20 cellular contexts compared by ENCODE assay signal in the genomic region with DNA sequence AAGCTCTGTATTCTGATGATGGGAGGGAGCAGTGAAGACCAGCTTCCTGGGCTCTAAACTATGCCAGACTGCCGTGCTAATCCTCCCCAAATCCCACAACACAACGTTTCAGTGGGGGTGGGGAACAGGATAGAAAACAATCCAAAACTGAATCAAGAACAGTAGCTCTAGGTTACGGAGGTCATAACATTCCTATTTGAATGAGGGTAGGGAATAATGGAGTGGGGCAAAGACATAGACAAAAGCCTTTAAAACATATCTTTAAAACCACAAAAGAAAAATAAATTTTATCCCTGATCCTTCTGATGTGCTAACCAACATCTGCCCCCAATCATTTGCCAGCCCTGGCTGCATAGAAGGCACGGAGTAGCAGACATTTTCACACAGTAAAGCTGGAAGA. TPM values are rescaled to one million over a fixed set of nuclear protein-coding genes. Genes with fewer than 3 reads are reported as not detected.
DNase-seq lines count a peak whose midpoint lies in the region; ATAC-seq and TF ChIP-seq lines count a peak whose summit lies in the region.
"Had no signal": no experiment of that assay in that cellular context is flagged by ENCODE, and none has a peak within 500 bp of the region (broad histone marks: within the 10 kb centered on the region; RNA-seq: fewer than 3 reads in every experiment).

No MANE protein-coding gene starts in this region.

- no peaks in the 10 kb centered on the region for H3K36me3 ChIP-seq in osteoblast (ENCODE audit: insufficient read depth, low read length)
- H3K36me3 ChIP-seq: breast epithelium, esophagus muscularis mucosa, tibial nerve had no signal

- ATAC-seq in natural killer cell treated with Interleukin-12 subunit alpha and Interleukin-12 subunit beta and Interleukin-15 and Interleukin-18, amount 100 ng/mL, for 72 hours: no peak
- ATAC-seq: activated T-cell treated with anti-CD3 and anti-CD28 coated beads, Interleukin-2, amount 50 U/mL, for 72 hours; psoas muscle; SK-N-SH treated with all-trans-retinoic acid at 6 μM for 48 hours had no signal

- no peaks in the 10 kb centered on the region for H3K9me3 Mint-ChIP-seq in activated CD4-positive, alpha-beta T cell treated with anti-CD3 and anti-CD28 coated beads, Interleukin-2, amount 10 ng/mL, durations not matched to agents 24 days and 14 days
- H3K9me3 Mint-ChIP-seq in natural killer cell treated with Interleukin-12 subunit alpha and Interleukin-12 subunit beta and Interleukin-15 and Interleukin-18, amount 100 ng/mL, for 72 hours: no peaks in the 10 kb centered on the region
- H3K9me3 Mint-ChIP-seq: activated T-cell treated with anti-CD3 and anti-CD28 coated beads, Interleukin-2, amount 50 U/mL, for 72 hours had no signal

- H3K4me1 ChIP-seq in osteoblast (ENCODE audit: insufficient read depth, low read length): no peaks in the 10 kb centered on the region
- H3K4me1 ChIP-seq: breast epithelium, esophagus muscularis mucosa, psoas muscle, tibial nerve had no signal

- H4K20me1 ChIP-seq in osteoblast (ENCODE audit: insufficient read depth, low read length): no peaks in the 10 kb centered on the region

- H3K4me3 Mint-ChIP-seq in activated CD4-positive, alpha-beta T cell treated with anti-CD3 and anti-CD28 coated beads, Interleukin-2, amount 10 ng/mL, durations not matched to agents 24 days and 14 days: no peak overlapping the region
- no peak overlapping the region for H3K4me3 Mint-ChIP-seq in natural killer cell treated with Interleukin-12 subunit alpha and Interleukin-12 subunit beta and Interleukin-15 and Interleukin-18, amount 100 ng/mL, for 72 hours
- H3K4me3 Mint-ChIP-seq: activated T-cell treated with anti-CD3 and anti-CD28 coated beads, Interleukin-2, amount 50 U/mL, for 72 hours had no signal

- H2AFZ ChIP-seq in osteoblast (ENCODE audit: low read length): peak overlapping the region; percentile 34

- intact Hi-C loops in activated CD4-positive, alpha-beta T cell treated with anti-CD3 and anti-CD28 coated beads, Interleukin-2, amount 10 ng/mL, durations not matched to agents 24 days and 14 days (cut with micrococcal nuclease): no loop called here

- H3K4me1 Mint-ChIP-seq in activated CD4-positive, alpha-beta T cell treated with anti-CD3 and anti-CD28 coated beads, Interleukin-2, amount 10 ng/mL, durations not matched to agents 24 days and 14 days: no peaks in the 10 kb centered on the region
- no peaks in the 10 kb centered on the region for H3K4me1 Mint-ChIP-seq in natural killer cell treated with Interleukin-12 subunit alpha and Interleukin-12 subunit beta and Interleukin-15 and Interleukin-18, amount 100 ng/mL, for 72 hours (ENCODE audit: low read depth in 2 of 2)

- no peak overlapping the region for H3K4me3 ChIP-seq in osteoblast (ENCODE audit: insufficient read depth, low read length)
- H3K4me3 ChIP-seq: breast epithelium, esophagus muscularis mucosa, psoas muscle, tibial nerve had no signal

- TF ChIP-seq CTCF in osteoblast (IDR thresholded peaks at IDR 0.05; ENCODE audit: extremely low read depth, low read depth, low read length): no peak

- DNase-seq in GM04503 (ENCODE audit: low read depth) (peak; percentile 18), NCI-H82 treated with DMSO at 0.1 percent for 48 hours (lab: John Stamatoyannopoulos, UW; ENCODE audit: unreplicated experiment) (peak; percentile 92), fibroblast of gingiva (ENCODE audit: low read depth) (peak; percentile 14), osteoblast (ENCODE audit: insufficient read length, low spot score, missing footprints) (no peak), RPMI8226 (no peak), NCI-H748 (lab: John Stamatoyannopoulos, UW; ENCODE audit: unreplicated experiment) (no peak)
- DNase-seq in activated CD4-positive, alpha-beta T cell treated with anti-CD3 and anti-CD28 coated beads, Interleukin-2, amount 10 ng/mL, durations not matched to agents 24 days and 14 days: no peak
- DNase-seq in natural killer cell treated with Interleukin-12 subunit alpha and Interleukin-12 subunit beta and Interleukin-15 and Interleukin-18, amount 100 ng/mL, for 72 hours (ENCODE audit: low spot score): no peak
- DNase-seq: activated CD4-positive, alpha-beta T cell treated with anti-CD3 and anti-CD28 coated beads for 48 hours; activated naive CD4-positive, alpha-beta T cell treated with Interleukin-2 at 50 U/mL for 16 hours; activated T-cell treated with anti-CD3 and anti-CD28 coated beads, Interleukin-2, amount 50 U/mL, for 72 hours; hypothalamus; NCI-H1092; NCI-H2081; psoas muscle; T-helper 2 cell had no signal

- H3K9me3 ChIP-seq in osteoblast (ENCODE audit: low read depth, low read length): no peaks in the 10 kb centered on the region
- H3K9me3 ChIP-seq: breast epithelium, esophagus muscularis mucosa, psoas muscle, tibial nerve had no signal

- H3K27ac Mint-ChIP-seq in activated CD4-positive, alpha-beta T cell treated with anti-CD3 and anti-CD28 coated beads, Interleukin-2, amount 10 ng/mL, durations not matched to agents 24 days and 14 days: no peak overlapping the region
- no peak overlapping the region for H3K27ac Mint-ChIP-seq in natural killer cell treated with Interleukin-12 subunit alpha and Interleukin-12 subunit beta and Interleukin-15 and Interleukin-18, amount 100 ng/mL, for 72 hours
- H3K27ac Mint-ChIP-seq: activated T-cell treated with anti-CD3 and anti-CD28 coated beads, Interleukin-2, amount 50 U/mL, for 72 hours had no signal

- H3K27ac ChIP-seq in osteoblast (ENCODE audit: low read depth, low read length): no peak overlapping the region
- H3K27ac ChIP-seq: esophagus muscularis mucosa, psoas muscle, tibial nerve had no signal

- H3K79me2 ChIP-seq in osteoblast (ENCODE audit: insufficient read depth, low read length): peaks cover 2% of the 10 kb centered on the region

- H3K36me3 Mint-ChIP-seq in activated CD4-positive, alpha-beta T cell treated with anti-CD3 and anti-CD28 coated beads, Interleukin-2, amount 10 ng/mL, durations not matched to agents 24 days and 14 days (ENCODE audit: low read depth): peaks cover 3% of the 10 kb centered on the region
- H3K36me3 Mint-ChIP-seq in natural killer cell treated with Interleukin-12 subunit alpha and Interleukin-12 subunit beta and Interleukin-15 and Interleukin-18, amount 100 ng/mL, for 72 hours: no peaks in the 10 kb centered on the region

- no peaks in the 10 kb centered on the region for H3K27me3 ChIP-seq in osteoblast (ENCODE audit: insufficient read depth, low read length)
- H3K27me3 ChIP-seq: breast epithelium, esophagus muscularis mucosa, tibial nerve had no signal

- peaks cover 2% of the 10 kb centered on the region for H3K27me3 Mint-ChIP-seq in activated CD4-positive, alpha-beta T cell treated with anti-CD3 and anti-CD28 coated beads, Interleukin-2, amount 10 ng/mL, durations not matched to agents 24 days and 14 days
- H3K27me3 Mint-ChIP-seq in natural killer cell treated with Interleukin-12 subunit alpha and Interleukin-12 subunit beta and Interleukin-15 and Interleukin-18, amount 100 ng/mL, for 72 hours: no peaks in the 10 kb centered on the region

- peak overlapping the region; percentile 15 for H3K4me2 ChIP-seq in osteoblast (ENCODE audit: insufficient read depth, low read length)

RNA-seq across cellular contexts. Expression of gene USP49, which starts 7.8 kb away (rescaled TPM):
- total RNA-seq in osteoblast: 3.6 and 3.8 TPM in 2 replicates
- total RNA-seq in activated CD4-positive, alpha-beta T cell treated with anti-CD3 and anti-CD28 coated beads, Interleukin-2, amount 10 ng/mL, durations not matched to agents 24 days and 14 days: 5.8 and 6.3 TPM in 2 replicates
- 10 to 100 TPM in 1 of 2 donors, 1 to 10 TPM in 1; 8.2 to 15.3 TPM for total RNA-seq in natural killer cell treated with Interleukin-12 subunit alpha and Interleukin-12 subunit beta and Interleukin-15 and Interleukin-18, amount 100 ng/mL, for 72 hours

RNA-seq across cellular contexts. Expression of gene MED20, which starts 33.6 kb away (rescaled TPM):
- total RNA-seq in osteoblast: 27.4 and 30.8 TPM in 2 replicates
- total RNA-seq in activated CD4-positive, alpha-beta T cell treated with anti-CD3 and anti-CD28 coated beads, Interleukin-2, amount 10 ng/mL, durations not matched to agents 24 days and 14 days: 21.9 and 22.8 TPM in 2 replicates
- 10 to 100 TPM; 25.5 to 33.0 TPM for total RNA-seq in natural killer cell treated with Interleukin-12 subunit alpha and Interleukin-12 subunit beta and Interleukin-15 and Interleukin-18, amount 100 ng/mL, for 72 hours

RNA-seq across cellular contexts. Expression of gene BYSL, which starts 33.9 kb away (rescaled TPM):
- 11.6 and 11.8 TPM in 2 replicates for total RNA-seq in osteoblast
- 79.6 and 81.4 TPM in 2 replicates for total RNA-seq in activated CD4-positive, alpha-beta T cell treated with anti-CD3 and anti-CD28 coated beads, Interleukin-2, amount 10 ng/mL, durations not matched to agents 24 days and 14 days
- 10 to 100 TPM; 48.3 to 73.9 TPM for total RNA-seq in natural killer cell treated with Interleukin-12 subunit alpha and Interleukin-12 subunit beta and Interleukin-15 and Interleukin-18, amount 100 ng/mL, for 72 hours

RNA-seq across cellular contexts. Expression of gene CCND3, which starts 54.3 kb away (rescaled TPM):
- total RNA-seq in osteoblast: 17.7 and 21.0 TPM in 2 replicates
- 483 and 491 TPM in 2 replicates for total RNA-seq in activated CD4-positive, alpha-beta T cell treated with anti-CD3 and anti-CD28 coated beads, Interleukin-2, amount 10 ng/mL, durations not matched to agents 24 days and 14 days
- 100 to 1,000 TPM; 382 to 466 TPM for total RNA-seq in natural killer cell treated with Interleukin-12 subunit alpha and Interleukin-12 subunit beta and Interleukin-15 and Interleukin-18, amount 100 ng/mL, for 72 hours

Comparison
In these comparisons a context has a peak if more than half of its experiments do, and no peak if none do; other contexts are left out.
1. DNase-seq: peak in GM04503 (single experiment), NCI-H82 treated with DMSO at 0.1 percent for 48 hours (single experiment) and fibroblast of gingiva (single experiment); none in osteoblast (single experiment), RPMI8226 (single experiment), activated CD4-positive, alpha-beta T cell treated with anti-CD3 and anti-CD28 coated beads, Interleukin-2, amount 10 ng/mL, durations not matched to agents 24 days and 14 days (single experiment), natural killer cell treated with Interleukin-12 subunit alpha and Interleukin-12 subunit beta and Interleukin-15 and Interleukin-18, amount 100 ng/mL, for 72 hours (single experiment) and NCI-H748 (single experiment).